Comparison of ENCODE assay signal across 16 cellular contexts in the genomic region with DNA sequence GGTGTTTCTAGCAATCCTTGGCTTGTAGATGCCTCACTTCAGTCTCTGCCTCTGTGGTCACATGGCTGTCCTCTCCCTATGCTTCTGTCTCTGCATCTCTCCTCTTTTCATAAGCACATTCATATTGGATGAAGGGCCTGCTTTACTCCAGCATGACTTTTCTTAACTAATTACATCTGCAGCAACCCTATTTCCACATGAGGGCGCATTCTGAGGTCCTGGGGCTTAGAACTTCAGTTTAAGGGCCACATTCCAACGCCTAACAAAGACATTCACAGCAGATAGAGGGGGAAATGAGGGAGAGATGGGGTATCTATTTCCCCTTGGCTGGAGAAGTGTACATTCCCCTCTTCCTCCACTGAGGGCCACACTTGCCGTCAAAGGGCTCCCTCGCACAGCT.
A peak's percentile ranks its signal among the peaks of the same experiment; 100 is the strongest.
DNase-seq lines count a peak whose midpoint lies in the region; ATAC-seq and TF ChIP-seq lines count a peak whose summit lies in the region.
"Had no signal": no experiment of that assay in that cellular context is flagged by ENCODE, and none has a peak within 500 bp of the region (broad histone marks: within the 10 kb centered on the region; RNA-seq: fewer than 3 reads in every experiment).

No MANE protein-coding gene starts in this region.

- POLR2A ChIA-PET in Panc1 (lab: Charles Lee), result no interaction called here

- no peaks in the 10 kb centered on the region; the same call in 1 of the 2 replicates for H3K36me3 ChIP-seq in GM23338 (ENCODE audit: insufficient read depth)
- H3K36me3 ChIP-seq in Panc1 (ENCODE audit: control insufficient read depth, insufficient read depth, low read length), result no peaks in the 10 kb centered on the region
- H3K36me3 ChIP-seq: BE2C had no signal

- H3K27ac Mint-ChIP-seq in GM23338 (no peak overlapping the region), neural crest cell (ENCODE audit: unreplicated experiment) (peak overlapping the region; percentile 44)
- H3K27ac Mint-ChIP-seq: CD4-positive, alpha-beta T cell had no signal

- peaks cover 12% of the 10 kb centered on the region for H3K27me3 ChIP-seq in GM23338 (ENCODE audit: insufficient read depth)
- H3K27me3 ChIP-seq in Panc1 (ENCODE audit: control insufficient read depth, insufficient read depth, low read length), result no peaks in the 10 kb centered on the region

- H3K4me2 ChIP-seq in GM23338, result no peak overlapping the region

- H3K4me1 Mint-ChIP-seq in GM23338, result peaks cover 32% of the 10 kb centered on the region
- peaks cover 24% of the 10 kb centered on the region for H3K4me1 Mint-ChIP-seq in neural crest cell

- no peak overlapping the region for H2AFZ ChIP-seq in GM23338
- H2AFZ ChIP-seq: GM23248 had no signal

- ATAC-seq in GM23338 (no peak), Panc1 (no peak), HG02840 (IDR thresholded peaks at IDR 0.05; ENCODE audit: low FRiP score, unreplicated experiment) (no peak), HG03469 (IDR thresholded peaks at IDR 0.05; ENCODE audit: unreplicated experiment) (no peak)

- H3K9me3 Mint-ChIP-seq in GM23338 (peaks cover 6% of the 10 kb centered on the region; the same call in 2 of the 3 replicates), neural crest cell (no peaks in the 10 kb centered on the region)

- intact Hi-C loops in Panc1 (cut with micrococcal nuclease; ENCODE audit: unreplicated experiment), result no loop called here

- H3K4me1 ChIP-seq in GM23338 (ENCODE audit: insufficient read depth) (peaks cover 20% of the 10 kb centered on the region), Panc1 (ENCODE audit: control insufficient read depth, insufficient read depth, low read length) (no peaks in the 10 kb centered on the region)
- H3K4me1 ChIP-seq: BE2C, Caco-2 had no signal

- H4K20me1 ChIP-seq in GM23338 (replicated peaks; ENCODE audit: insufficient read depth), result no peaks in the 10 kb centered on the region

- H3K9me2 ChIP-seq in GM23338 (ENCODE audit: insufficient read depth), result peaks cover 25% of the 10 kb centered on the region

- no peaks in the 10 kb centered on the region for H3F3A ChIP-seq in GM23338 (replicated peaks; ENCODE audit: low read depth)

- H3K27ac ChIP-seq in GM23338 (ENCODE audit: low read depth) (no peak overlapping the region), Panc1 (ENCODE audit: low read length) (no peak overlapping the region)
- H3K27ac ChIP-seq: GM23248, HL-60 had no signal

- peak; percentile 39 for DNase-seq in GM23338 (ENCODE audit: low spot score)
- DNase-seq in Panc1 (ENCODE audit: low read depth, low spot score), result no peak
- DNase-seq in epithelial cell of proximal tubule (ENCODE audit: low read depth), result no peak
- DNase-seq in neural crest cell (ENCODE audit: low read depth, low spot score), result no peak
- DNase-seq in stimulated activated CD4-positive, alpha-beta T cell treated with anti-CD3 and anti-CD28 coated beads, Interleukin-4, amount 100 ng/mL, for 4 hours, result no peak
- DNase-seq in NCI-H187 (lab: John Stamatoyannopoulos, UW), result no peak
- DNase-seq: ACHN; BE2C; C1 segment of cervical spinal cord; Caco-2; CD4-positive, alpha-beta T cell; GM23248; H7 had no signal

- in situ Hi-C loops in Panc1 (cut with HindIII; ENCODE audit: low pct_unique_long_range_greater_than_20kb, low sequenced_read_pairs), result no loop called here

- CTCF ChIA-PET in Panc1 (lab: Charles Lee), result no interaction called here

- H3K4me3 ChIP-seq in GM23338 (no peak overlapping the region), Panc1 (ENCODE audit: low read depth in 2 of 2, low read length in 2 of 2) (no peak overlapping the region), epithelial cell of proximal tubule (ENCODE audit: low read depth, low read length) (no peak overlapping the region)
- H3K4me3 ChIP-seq: GM23248 had no signal

- no peaks in the 10 kb centered on the region for H3K79me2 ChIP-seq in GM23338 (replicated peaks; ENCODE audit: insufficient read depth)

- H3K27me3 Mint-ChIP-seq in GM23338 (ENCODE audit: insufficient read depth, low read depth, poor library complexity) (peaks cover 13% of the 10 kb centered on the region), neural crest cell (ENCODE audit: low read depth) (peaks cover 22% of the 10 kb centered on the region)
- H3K27me3 Mint-ChIP-seq: CD4-positive, alpha-beta T cell had no signal

- no TSS peak for BruUV-seq in Panc1 (replicated peaks; lab: Mats Ljungman, UMichigan)

- no peaks in the 10 kb centered on the region for H3K9me3 ChIP-seq in Panc1 (ENCODE audit: control insufficient read depth, insufficient read depth, low read depth, low read length)
- H3K9me3 ChIP-seq: BE2C, Caco-2 had no signal

- TF ChIP-seq CTCF in GM23338 (conservative IDR thresholded peaks at IDR 0.05; ENCODE audit: low read depth in 2 of 2), result peak; percentile 45 to 58
- TF ChIP-seq CTCF in Panc1 (IDR thresholded peaks at IDR 0.05), result 0 out of 2 replicates have a peak, but pooled peaks have one; percentile 8
- peak; percentile 5 for TF ChIP-seq CTCF in epithelial cell of proximal tubule (conservative IDR thresholded peaks at IDR 0.05; ENCODE audit: low read depth, low read length)
- TF ChIP-seq CTCF in neural crest cell (conservative IDR thresholded peaks at IDR 0.05), result no peak

- H3K36me3 Mint-ChIP-seq in GM23338 (ENCODE audit: low read depth) (peaks cover 19% of the 10 kb centered on the region), neural crest cell (ENCODE audit: low read depth) (peaks cover 2% of the 10 kb centered on the region)

- H3K4me3 Mint-ChIP-seq in GM23338 (no peak overlapping the region), neural crest cell (no peak overlapping the region)
- H3K4me3 Mint-ChIP-seq: CD4-positive, alpha-beta T cell had no signal

TF ChIP-seq in GM23338, 12 proteins besides CTCF, POLR2A, EP300 and RAD21 (continues in another document):
- TF ChIP-seq ZNF114 (CRISPR knock-in tag; IDR thresholded peaks at IDR 0.05), result no peak
- TF ChIP-seq CREB1 (CRISPR knock-in tag; IDR thresholded peaks at IDR 0.05; ENCODE audit: low read depth), result no peak
- TF ChIP-seq EZH2 (IDR thresholded peaks at IDR 0.05; ENCODE audit: low read depth, unreplicated experiment), result no peak
- TF ChIP-seq EZH2phosphoT487 (IDR thresholded peaks at IDR 0.05; ENCODE audit: unreplicated experiment), result no peak
- TF ChIP-seq STAT1 (IDR thresholded peaks at IDR 0.05; ENCODE audit: unreplicated experiment), result no peak
- TF ChIP-seq, protein P1, sequence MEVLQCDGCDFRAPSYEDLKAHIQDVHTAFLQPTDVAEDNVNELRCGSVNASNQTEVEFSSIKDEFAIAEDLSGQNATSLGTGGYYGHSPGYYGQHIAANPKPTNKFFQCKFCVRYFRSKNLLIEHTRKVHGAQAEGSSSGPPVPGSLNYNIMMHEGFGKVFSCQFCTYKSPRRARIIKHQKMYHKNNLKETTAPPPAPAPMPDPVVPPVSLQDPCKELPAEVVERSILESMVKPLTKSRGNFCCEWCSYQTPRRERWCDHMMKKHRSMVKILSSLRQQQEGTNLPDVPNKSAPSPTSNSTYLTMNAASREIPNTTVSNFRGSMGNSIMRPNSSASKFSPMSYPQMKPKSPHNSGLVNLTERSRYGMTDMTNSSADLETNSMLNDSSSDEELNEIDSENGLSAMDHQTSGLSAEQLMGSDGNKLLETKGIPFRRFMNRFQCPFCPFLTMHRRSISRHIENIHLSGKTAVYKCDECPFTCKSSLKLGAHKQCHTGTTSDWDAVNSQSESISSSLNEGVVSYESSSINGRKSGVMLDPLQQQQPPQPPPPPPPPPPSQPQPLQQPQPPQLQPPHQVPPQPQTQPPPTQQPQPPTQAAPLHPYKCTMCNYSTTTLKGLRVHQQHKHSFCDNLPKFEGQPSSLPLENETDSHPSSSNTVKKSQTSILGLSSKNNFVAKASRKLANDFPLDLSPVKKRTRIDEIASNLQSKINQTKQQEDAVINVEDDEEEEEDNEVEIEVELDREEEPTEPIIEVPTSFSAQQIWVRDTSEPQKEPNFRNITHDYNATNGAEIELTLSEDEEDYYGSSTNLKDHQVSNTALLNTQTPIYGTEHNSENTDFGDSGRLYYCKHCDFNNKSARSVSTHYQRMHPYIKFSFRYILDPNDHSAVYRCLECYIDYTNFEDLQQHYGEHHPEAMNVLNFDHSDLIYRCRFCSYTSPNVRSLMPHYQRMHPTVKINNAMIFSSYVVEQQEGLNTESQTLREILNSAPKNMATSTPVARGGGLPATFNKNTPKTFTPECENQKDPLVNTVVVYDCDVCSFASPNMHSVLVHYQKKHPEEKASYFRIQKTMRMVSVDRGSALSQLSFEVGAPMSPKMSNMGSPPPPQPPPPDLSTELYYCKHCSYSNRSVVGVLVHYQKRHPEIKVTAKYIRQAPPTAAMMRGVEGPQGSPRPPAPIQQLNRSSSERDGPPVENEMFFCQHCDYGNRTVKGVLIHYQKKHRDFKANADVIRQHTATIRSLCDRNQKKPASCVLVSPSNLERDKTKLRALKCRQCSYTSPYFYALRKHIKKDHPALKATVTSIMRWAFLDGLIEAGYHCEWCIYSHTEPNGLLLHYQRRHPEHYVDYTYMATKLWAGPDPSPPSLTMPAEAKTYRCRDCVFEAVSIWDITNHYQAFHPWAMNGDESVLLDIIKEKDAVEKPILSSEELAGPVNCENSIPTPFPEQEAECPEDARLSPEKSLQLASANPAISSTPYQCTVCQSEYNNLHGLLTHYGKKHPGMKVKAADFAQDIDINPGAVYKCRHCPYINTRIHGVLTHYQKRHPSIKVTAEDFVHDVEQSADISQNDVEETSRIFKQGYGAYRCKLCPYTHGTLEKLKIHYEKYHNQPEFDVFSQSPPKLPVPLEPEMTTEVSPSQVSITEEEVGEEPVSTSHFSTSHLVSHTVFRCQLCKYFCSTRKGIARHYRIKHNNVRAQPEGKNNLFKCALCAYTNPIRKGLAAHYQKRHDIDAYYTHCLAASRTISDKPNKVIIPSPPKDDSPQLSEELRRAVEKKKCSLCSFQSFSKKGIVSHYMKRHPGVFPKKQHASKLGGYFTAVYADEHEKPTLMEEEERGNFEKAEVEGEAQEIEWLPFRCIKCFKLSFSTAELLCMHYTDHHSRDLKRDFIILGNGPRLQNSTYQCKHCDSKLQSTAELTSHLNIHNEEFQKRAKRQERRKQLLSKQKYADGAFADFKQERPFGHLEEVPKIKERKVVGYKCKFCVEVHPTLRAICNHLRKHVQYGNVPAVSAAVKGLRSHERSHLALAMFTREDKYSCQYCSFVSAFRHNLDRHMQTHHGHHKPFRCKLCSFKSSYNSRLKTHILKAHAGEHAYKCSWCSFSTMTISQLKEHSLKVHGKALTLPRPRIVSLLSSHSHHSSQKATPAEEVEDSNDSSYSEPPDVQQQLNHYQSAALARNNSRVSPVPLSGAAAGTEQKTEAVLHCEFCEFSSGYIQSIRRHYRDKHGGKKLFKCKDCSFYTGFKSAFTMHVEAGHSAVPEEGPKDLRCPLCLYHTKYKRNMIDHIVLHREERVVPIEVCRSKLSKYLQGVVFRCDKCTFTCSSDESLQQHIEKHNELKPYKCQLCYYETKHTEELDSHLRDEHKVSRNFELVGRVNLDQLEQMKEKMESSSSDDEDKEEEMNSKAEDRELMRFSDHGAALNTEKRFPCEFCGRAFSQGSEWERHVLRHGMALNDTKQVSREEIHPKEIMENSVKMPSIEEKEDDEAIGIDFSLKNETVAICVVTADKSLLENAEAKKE (CRISPR knock-in tag; IDR thresholded peaks at IDR 0.05), result no peak
